In the genomic region with DNA sequence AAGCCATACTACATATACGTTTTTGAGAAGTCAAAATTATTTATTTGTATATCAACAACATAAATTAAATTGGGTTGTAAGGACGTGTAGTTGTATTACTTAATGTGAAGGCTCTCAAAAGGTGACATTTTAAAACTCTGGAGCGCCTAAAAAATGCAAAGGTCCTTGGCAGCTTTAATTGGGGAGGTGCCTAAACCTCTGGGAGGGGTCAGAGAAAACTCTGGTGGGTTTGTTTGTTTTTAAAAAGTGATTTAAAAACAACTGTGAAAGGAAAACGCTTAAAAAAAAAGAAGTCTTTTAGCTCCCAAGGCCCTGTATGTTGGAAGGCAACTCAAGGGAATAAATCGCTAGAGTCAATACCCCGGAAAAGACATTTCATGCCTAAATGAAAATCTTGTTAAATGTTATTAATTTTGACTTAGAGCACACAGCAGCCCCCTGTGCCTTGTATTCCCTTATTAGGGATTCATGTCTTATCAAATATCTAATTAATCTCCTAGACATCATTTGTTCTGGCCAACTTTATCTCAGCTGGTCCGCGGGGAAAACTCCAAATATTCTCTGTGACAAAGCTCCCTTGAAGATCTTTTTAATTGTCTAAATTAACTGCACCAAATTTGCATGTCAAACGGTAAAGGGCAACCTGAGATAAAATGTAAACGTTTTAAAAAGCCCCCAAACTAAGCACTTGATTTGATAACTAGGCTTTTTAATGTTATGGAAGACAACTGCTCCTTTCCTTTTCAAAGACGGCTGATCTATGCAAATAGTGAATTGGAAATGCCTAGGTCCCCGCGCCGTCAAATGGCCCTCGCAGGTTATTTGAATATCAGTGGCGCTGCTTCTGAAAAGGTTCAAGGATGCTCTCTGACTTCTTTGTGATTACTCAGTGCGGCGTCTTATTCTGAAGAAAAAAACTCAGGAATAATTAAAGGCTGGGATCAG, we compare ENCODE assay signal across 17 cellular contexts. TPM values are rescaled to one million over a fixed set of nuclear protein-coding genes. Genes with fewer than 3 reads are reported as not detected.
DNase-seq lines count a peak whose midpoint lies in the region; ATAC-seq and TF ChIP-seq lines count a peak whose summit lies in the region.
"Had no signal": no experiment of that assay in that cellular context is flagged by ENCODE, and none has a peak within 500 bp of the region (broad histone marks: within the 10 kb centered on the region; RNA-seq: fewer than 3 reads in every experiment).

No MANE protein-coding gene starts in this region.

- POLR2A ChIA-PET in AG04449 (lab: Yijun Ruan, JAX) = no interaction called here

- TF ChIP-seq CTCF in AG04449 (IDR thresholded peaks at IDR 0.05; ENCODE audit: insufficient read depth, low read length, missing control alignments) = no peak
- no peak for TF ChIP-seq CTCF in foreskin fibroblast (IDR thresholded peaks at IDR 0.05; ENCODE audit: low read depth, low read length)

- H4K91ac ChIP-seq in trophoblast cell (ENCODE audit: low read depth, low read length) = no peak overlapping the region

- H3K4me3 ChIP-seq in AG04449 (ENCODE audit: low read depth, low read length) = peak overlapping the region; percentile 32
- no peak overlapping the region for H3K4me3 ChIP-seq in trophoblast cell (ENCODE audit: low read depth, low read length)
- H3K4me3 ChIP-seq in foreskin fibroblast (ENCODE audit: low read depth in 1 of 2, low read length in 2 of 2) = no peak overlapping the region
- H3K4me3 ChIP-seq: PC-9, skin epidermis had no signal

- H3K9me3 ChIP-seq in trophoblast cell (ENCODE audit: insufficient read depth, low read depth, low read length) = peaks cover 5% of the 10 kb centered on the region
- H3K9me3 ChIP-seq: heart right ventricle had no signal

- H3K4me3 Mint-ChIP-seq in activated T-helper 17 cell treated with anti-CD3 and anti-CD28 coated beads, Interleukin-2, amount 50 U/mL, for 72 hours = no peak overlapping the region

- H3K36me3 ChIP-seq in trophoblast cell (ENCODE audit: control insufficient read depth in 1 of 2, insufficient read depth in 2 of 2, low read length in 2 of 2) = no peaks in the 10 kb centered on the region

- no peak for ATAC-seq in activated T-helper 17 cell treated with anti-CD3 and anti-CD28 coated beads, Interleukin-2, amount 50 U/mL, for 72 hours (replicated peaks)
- ATAC-seq: heart right ventricle; left lobe of liver; naive thymus-derived CD8-positive, alpha-beta T cell had no signal

- no peak overlapping the region for H3K4me2 ChIP-seq in trophoblast cell (ENCODE audit: low read length)
- H3K4me2 ChIP-seq: PC-9 had no signal

- H3K27ac Mint-ChIP-seq in activated T-helper 17 cell treated with anti-CD3 and anti-CD28 coated beads, Interleukin-2, amount 50 U/mL, for 72 hours = no peak overlapping the region

- H2BK5ac ChIP-seq in trophoblast cell (ENCODE audit: low read depth, low read length, poor library complexity) = no peak overlapping the region

- no peaks in the 10 kb centered on the region for H3K79me2 ChIP-seq in trophoblast cell (ENCODE audit: control insufficient read depth, insufficient read depth, low read length, poor library complexity)

- no peak overlapping the region for H4K8ac ChIP-seq in trophoblast cell (ENCODE audit: low read depth, low read length)

- H3K36me3 Mint-ChIP-seq in activated T-helper 17 cell treated with anti-CD3 and anti-CD28 coated beads, Interleukin-2, amount 50 U/mL, for 72 hours (ENCODE audit: low read depth) = peaks cover 26% of the 10 kb centered on the region

- CTCF ChIA-PET in AG04449 (lab: Yijun Ruan, JAX) = no interaction called here

- DNase-seq in AG04449 (ENCODE audit: low read depth, low spot score) = no peak
- DNase-seq in DMS79 treated with DMSO at 0.1 percent for 48 hours (lab: John Stamatoyannopoulos, UW) = peak; percentile 52
- peak; percentile 50 to 85 for DNase-seq in NCI-H526 (lab: John Stamatoyannopoulos, UW)
- peak; percentile 69 for DNase-seq in fibroblast of peridontal ligament (ENCODE audit: extremely low read depth)
- DNase-seq in trophoblast cell = no peak
- DNase-seq in pons (ENCODE audit: low spot score) = no peak
- no peak for DNase-seq in foreskin fibroblast
- DNase-seq: heart right ventricle, NCI-H2029, PC-9, substantia nigra had no signal

- H3K27me3 Mint-ChIP-seq in activated T-helper 17 cell treated with anti-CD3 and anti-CD28 coated beads, Interleukin-2, amount 50 U/mL, for 72 hours = peaks cover 49% of the 10 kb centered on the region

- no peak overlapping the region for H2AK5ac ChIP-seq in trophoblast cell (ENCODE audit: low read length)

- peaks cover 10% of the 10 kb centered on the region for H3K4me1 Mint-ChIP-seq in activated T-helper 17 cell treated with anti-CD3 and anti-CD28 coated beads, Interleukin-2, amount 50 U/mL, for 72 hours

- H3K23ac ChIP-seq in trophoblast cell (ENCODE audit: low read length) = no peak overlapping the region

- no peak overlapping the region for H2BK12ac ChIP-seq in trophoblast cell (ENCODE audit: low read length)

- no CpG with 5 or more reads among the region's 18 CpGs for WGBS in trophoblast cell (ENCODE audit: extremely low coverage, insufficient coverage, insufficient read length)

- no peak overlapping the region for H3K18ac ChIP-seq in trophoblast cell (ENCODE audit: low read length)

- H3K9ac ChIP-seq in trophoblast cell (ENCODE audit: low read length) = no peak overlapping the region

- no peak overlapping the region for H4K12ac ChIP-seq in trophoblast cell (ENCODE audit: low read depth, low read length)

- no peak overlapping the region for H3K4ac ChIP-seq in trophoblast cell (ENCODE audit: low read depth, low read length)

- H3K79me1 ChIP-seq in trophoblast cell (ENCODE audit: low read length) = no peaks in the 10 kb centered on the region

- H3K4me1 ChIP-seq in trophoblast cell (ENCODE audit: control insufficient read depth in 1 of 2, insufficient read depth in 2 of 2, low read length in 2 of 2) = peaks cover 37 to 51% of the 10 kb centered on the region in 2 experiments

- H3K27me3 ChIP-seq in trophoblast cell (ENCODE audit: insufficient read depth, low read length) = peaks cover 74% of the 10 kb centered on the region

- H3K27ac ChIP-seq in trophoblast cell (ENCODE audit: low read depth, low read length) = no peak overlapping the region
- H3K27ac ChIP-seq: heart right ventricle, PC-9 had no signal

- no peaks in the 10 kb centered on the region for H3K9me3 Mint-ChIP-seq in activated T-helper 17 cell treated with anti-CD3 and anti-CD28 coated beads, Interleukin-2, amount 50 U/mL, for 72 hours

- no peak overlapping the region for H3K14ac ChIP-seq in trophoblast cell (ENCODE audit: low read length)

- H2BK120ac ChIP-seq in trophoblast cell (ENCODE audit: insufficient read depth, low read length, poor library complexity) = no peak overlapping the region

- H2AFZ ChIP-seq in trophoblast cell (ENCODE audit: insufficient read depth, low read length, poor library complexity) = no peak overlapping the region
- H2AFZ ChIP-seq: PC-9 had no signal

RNA-seq across cellular contexts. Expression of gene SP9, which starts 4.1 kb away (rescaled TPM):
- not detected for total RNA-seq in activated T-helper 17 cell treated with anti-CD3 and anti-CD28 coated beads, Interleukin-2, amount 50 U/mL, for 72 hours
- 0.03 and 0.04 TPM in 2 replicates for polyA plus RNA-seq in trophoblast cell (2013)
- total RNA-seq: cardiac septum; CD4-positive, alpha-beta memory T cell; left lobe of liver; naive thymus-derived CD8-positive, alpha-beta T cell; PC-9 had no signal
- polyA plus RNA-seq: CD4-positive, alpha-beta memory T cell; heart right ventricle; naive thymus-derived CD8-positive, alpha-beta T cell had no signal

RNA-seq across cellular contexts. Expression of gene SCRN3, which starts 56.6 kb away (rescaled TPM):
- total RNA-seq in activated T-helper 17 cell treated with anti-CD3 and anti-CD28 coated beads, Interleukin-2, amount 50 U/mL, for 72 hours = 10 to 100 TPM; 12.7 to 22.0 TPM
- 13.8 and 15.2 TPM in 2 replicates for polyA plus RNA-seq in trophoblast cell (2013)

Comparison
In these comparisons a context has a peak if more than half of its experiments do, and no peak if none do; other contexts are left out.
1. DNase-seq: peak in DMS79 treated with DMSO at 0.1 percent for 48 hours (single experiment), NCI-H526 (2 of 2) and fibroblast of peridontal ligament (single experiment); none in AG04449 (single experiment), trophoblast cell (0 of 2), pons (single experiment) and foreskin fibroblast (0 of 2).